In the genomic region with DNA sequence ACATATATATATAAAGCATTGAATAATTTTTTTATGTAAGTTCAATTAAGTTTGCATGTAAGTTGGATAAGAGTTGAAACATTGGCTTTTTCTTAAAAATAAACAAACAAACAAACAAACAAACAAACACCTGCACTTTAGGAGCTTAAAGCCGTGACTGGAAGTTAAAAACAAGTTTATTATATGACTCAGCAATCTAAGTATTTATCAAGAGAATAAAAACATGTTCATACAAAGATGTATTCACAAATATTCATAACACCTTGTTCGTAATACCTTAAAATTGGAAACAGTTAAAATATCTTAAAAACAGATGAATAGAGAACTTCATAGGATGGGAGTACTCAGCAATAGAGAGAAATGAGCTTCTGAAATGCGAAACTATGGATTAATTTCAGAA, we compare ENCODE assay signal across 1 cellular context.
TF ChIP-seq lines count a peak whose summit lies in the region.

No MANE protein-coding gene starts in this region.

TF ChIP-seq in A549, 52 proteins besides CTCF, POLR2A, EP300 and RAD21 (continued from another document):
- TF ChIP-seq, protein P1, sequence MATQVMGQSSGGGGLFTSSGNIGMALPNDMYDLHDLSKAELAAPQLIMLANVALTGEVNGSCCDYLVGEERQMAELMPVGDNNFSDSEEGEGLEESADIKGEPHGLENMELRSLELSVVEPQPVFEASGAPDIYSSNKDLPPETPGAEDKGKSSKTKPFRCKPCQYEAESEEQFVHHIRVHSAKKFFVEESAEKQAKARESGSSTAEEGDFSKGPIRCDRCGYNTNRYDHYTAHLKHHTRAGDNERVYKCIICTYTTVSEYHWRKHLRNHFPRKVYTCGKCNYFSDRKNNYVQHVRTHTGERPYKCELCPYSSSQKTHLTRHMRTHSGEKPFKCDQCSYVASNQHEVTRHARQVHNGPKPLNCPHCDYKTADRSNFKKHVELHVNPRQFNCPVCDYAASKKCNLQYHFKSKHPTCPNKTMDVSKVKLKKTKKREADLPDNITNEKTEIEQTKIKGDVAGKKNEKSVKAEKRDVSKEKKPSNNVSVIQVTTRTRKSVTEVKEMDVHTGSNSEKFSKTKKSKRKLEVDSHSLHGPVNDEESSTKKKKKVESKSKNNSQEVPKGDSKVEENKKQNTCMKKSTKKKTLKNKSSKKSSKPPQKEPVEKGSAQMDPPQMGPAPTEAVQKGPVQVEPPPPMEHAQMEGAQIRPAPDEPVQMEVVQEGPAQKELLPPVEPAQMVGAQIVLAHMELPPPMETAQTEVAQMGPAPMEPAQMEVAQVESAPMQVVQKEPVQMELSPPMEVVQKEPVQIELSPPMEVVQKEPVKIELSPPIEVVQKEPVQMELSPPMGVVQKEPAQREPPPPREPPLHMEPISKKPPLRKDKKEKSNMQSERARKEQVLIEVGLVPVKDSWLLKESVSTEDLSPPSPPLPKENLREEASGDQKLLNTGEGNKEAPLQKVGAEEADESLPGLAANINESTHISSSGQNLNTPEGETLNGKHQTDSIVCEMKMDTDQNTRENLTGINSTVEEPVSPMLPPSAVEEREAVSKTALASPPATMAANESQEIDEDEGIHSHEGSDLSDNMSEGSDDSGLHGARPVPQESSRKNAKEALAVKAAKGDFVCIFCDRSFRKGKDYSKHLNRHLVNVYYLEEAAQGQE (IDR thresholded peaks at IDR 0.05): no peak
- no peak for TF ChIP-seq ZNF302 (CRISPR knock-in tag; IDR thresholded peaks at IDR 0.05)
- no peak for TF ChIP-seq EHMT2 (IDR thresholded peaks at IDR 0.05; ENCODE audit: low read depth)
- no peak for TF ChIP-seq MYC (IDR thresholded peaks at IDR 0.05; ENCODE audit: borderline replicate concordance, low read length)
- no peak for TF ChIP-seq HDAC2 (IDR thresholded peaks at IDR 0.05)
- TF ChIP-seq CBX2 (IDR thresholded peaks at IDR 0.05; ENCODE audit: borderline replicate concordance, low read depth): no peak
- no peak for TF ChIP-seq TP53 (CRISPR knock-in tag; IDR thresholded peaks at IDR 0.05)
- TF ChIP-seq FOSL2 (IDR thresholded peaks at IDR 0.05): no peak
- TF ChIP-seq FOSL2 (CRISPR knock-in tag; IDR thresholded peaks at IDR 0.05): peak; percentile 5; the same call in 1 of the 2 replicates
